Comparison of ENCODE assay signal across 8 cellular contexts in genomic region chr11:2930705-2931415, GRCh38. TPM values are rescaled to one million over a fixed set of nuclear protein-coding genes. Genes with fewer than 3 reads are reported as not detected.
A peak's percentile ranks its signal among the peaks of the same experiment; 100 is the strongest.
DNase-seq lines count a peak whose midpoint lies in the region; ATAC-seq and TF ChIP-seq lines count a peak whose summit lies in the region.

No MANE protein-coding gene starts in this region.

- no peaks in the 10 kb centered on the region for H3K36me3 Mint-ChIP-seq in CD4-positive, CD25-positive, alpha-beta regulatory T cell
- no peaks in the 10 kb centered on the region for H3K36me3 Mint-ChIP-seq in activated CD8-positive, alpha-beta T cell treated with anti-CD3 and anti-CD28 coated beads, Interleukin-2, amount 10 ng/mL, durations not matched to agents 7 days and 5 days (ENCODE audit: low read depth)
- H3K36me3 Mint-ChIP-seq in neural crest cell (ENCODE audit: low read depth): no peaks in the 10 kb centered on the region

- no peaks in the 10 kb centered on the region for H3K27me3 ChIP-seq in CD4-positive, CD25-positive, alpha-beta regulatory T cell (ENCODE audit: control insufficient read depth, insufficient read depth, low read length)

- H3K9me3 Mint-ChIP-seq in CD4-positive, CD25-positive, alpha-beta regulatory T cell: peaks cover 0 to 2% (median 0%) of the 10 kb centered on the region in 7 donors
- no peaks in the 10 kb centered on the region for H3K9me3 Mint-ChIP-seq in activated CD8-positive, alpha-beta T cell treated with anti-CD3 and anti-CD28 coated beads, Interleukin-2, amount 10 ng/mL, durations not matched to agents 7 days and 5 days (ENCODE audit: insufficient read depth)
- H3K9me3 Mint-ChIP-seq in neural crest cell: no peaks in the 10 kb centered on the region

- POLR2A ChIA-PET in activated CD8-positive, alpha-beta T cell treated with anti-CD3 and anti-CD28 coated beads, Interleukin-2, amount 10 ng/mL, durations not matched to agents 7 days and 5 days (lab: Charles Lee): interaction anchor here (1.0 to 2.4 kb wide), 2 partner anchors 9 to 15 kb away, joined by 4 to 7 read pairs; no protein-coding TSS in a partner anchor

- CTCF ChIA-PET in activated CD8-positive, alpha-beta T cell treated with anti-CD3 and anti-CD28 coated beads, Interleukin-2, amount 10 ng/mL, durations not matched to agents 7 days and 5 days (lab: Charles Lee): interaction anchor here (0.9 to 4.0 kb wide), 26 partner anchors 10 to 544 kb away, joined by 3 to 55 read pairs (median 5); partner anchors contain the start of gene CDKN1C

- DNase-seq in CD4-positive, CD25-positive, alpha-beta regulatory T cell: peak in 2 of 3 donors; percentile 27 to 60
- DNase-seq in NCI-H1092 treated with DMSO at 0.1 percent for 48 hours (lab: John Stamatoyannopoulos, UW): peak; percentile 80
- peak; percentile 72 for DNase-seq in activated CD8-positive, alpha-beta T cell treated with anti-CD3 and anti-CD28 coated beads, Interleukin-2, amount 10 ng/mL, durations not matched to agents 7 days and 5 days
- peak; percentile 14 for DNase-seq in fibroblast of peridontal ligament (ENCODE audit: extremely low read depth)
- DNase-seq in neural crest cell (ENCODE audit: low read depth, low spot score): no peak

- no peak overlapping the region for H3K4me3 ChIP-seq in CD4-positive, CD25-positive, alpha-beta regulatory T cell (ENCODE audit: low read depth, low read length)

- peaks cover 0 to 31% (median 5%) of the 10 kb centered on the region in 4 donors for H3K4me1 Mint-ChIP-seq in CD4-positive, CD25-positive, alpha-beta regulatory T cell
- H3K4me1 Mint-ChIP-seq in activated CD8-positive, alpha-beta T cell treated with anti-CD3 and anti-CD28 coated beads, Interleukin-2, amount 10 ng/mL, durations not matched to agents 7 days and 5 days (ENCODE audit: low read depth): peaks cover 44% of the 10 kb centered on the region
- peaks cover 15% of the 10 kb centered on the region for H3K4me1 Mint-ChIP-seq in neural crest cell

- no peak overlapping the region for H3K27ac ChIP-seq in CD4-positive, CD25-positive, alpha-beta regulatory T cell (ENCODE audit: insufficient read depth, low read length, poor library complexity, severe bottlenecking)

- no peaks in the 10 kb centered on the region for H3K36me3 ChIP-seq in CD4-positive, CD25-positive, alpha-beta regulatory T cell (ENCODE audit: control insufficient read depth, insufficient read depth, low read length)

- peak overlapping the region in 3 of 4 donors; percentile 82 to 85 (median 82) for H3K4me3 Mint-ChIP-seq in CD4-positive, CD25-positive, alpha-beta regulatory T cell
- peak overlapping the region; percentile 73 for H3K4me3 Mint-ChIP-seq in activated CD8-positive, alpha-beta T cell treated with anti-CD3 and anti-CD28 coated beads, Interleukin-2, amount 10 ng/mL, durations not matched to agents 7 days and 5 days
- peak overlapping the region; percentile 63 for H3K4me3 Mint-ChIP-seq in neural crest cell

- no peaks in the 10 kb centered on the region for H3K9me3 ChIP-seq in CD4-positive, CD25-positive, alpha-beta regulatory T cell (ENCODE audit: control insufficient read depth in 2 of 2, low read length in 2 of 2)

- peaks cover 40% of the 10 kb centered on the region for H3K4me1 ChIP-seq in CD4-positive, CD25-positive, alpha-beta regulatory T cell (ENCODE audit: control insufficient read depth, insufficient read depth, low read length, poor library complexity, severe bottlenecking)

- peak overlapping the region; percentile 5 to 53 (median 50) for H3K27ac Mint-ChIP-seq in CD4-positive, CD25-positive, alpha-beta regulatory T cell
- H3K27ac Mint-ChIP-seq in activated CD8-positive, alpha-beta T cell treated with anti-CD3 and anti-CD28 coated beads, Interleukin-2, amount 10 ng/mL, durations not matched to agents 7 days and 5 days: peak overlapping the region; percentile 66
- no peak overlapping the region for H3K27ac Mint-ChIP-seq in neural crest cell (ENCODE audit: unreplicated experiment)

- H3K27me3 Mint-ChIP-seq in CD4-positive, CD25-positive, alpha-beta regulatory T cell: peaks cover 20% of the 10 kb centered on the region
- peaks cover 26% of the 10 kb centered on the region for H3K27me3 Mint-ChIP-seq in activated CD8-positive, alpha-beta T cell treated with anti-CD3 and anti-CD28 coated beads, Interleukin-2, amount 10 ng/mL, durations not matched to agents 7 days and 5 days (ENCODE audit: low read depth)
- H3K27me3 Mint-ChIP-seq in neural crest cell (ENCODE audit: low read depth): peaks cover 62% of the 10 kb centered on the region

- peak in 1 of 2 donors; percentile 22 for ATAC-seq in CD4-positive, CD25-positive, alpha-beta regulatory T cell (ENCODE audit: low read depth in 2 of 2)
- ATAC-seq in GM19455 (IDR thresholded peaks at IDR 0.05; ENCODE audit: unreplicated experiment) (peak; percentile 49), GM21367 (IDR thresholded peaks at IDR 0.05; ENCODE audit: unreplicated experiment) (no peak), GM18519 (IDR thresholded peaks at IDR 0.05; ENCODE audit: low FRiP score, unreplicated experiment) (no peak)
- ATAC-seq in activated CD8-positive, alpha-beta T cell treated with anti-CD3 and anti-CD28 coated beads, Interleukin-2, amount 10 ng/mL, durations not matched to agents 7 days and 5 days: peak; percentile 23

- peak; percentile 59 for TF ChIP-seq CTCF in neural crest cell (conservative IDR thresholded peaks at IDR 0.05)

RNA-seq across cellular contexts. Expression of gene PHLDA2, which starts 1.6 kb away (rescaled TPM):
- 1.3 TPM for total RNA-seq in CD4-positive, CD25-positive, alpha-beta regulatory T cell
- 1 to 10 TPM; 1.1 to 3.4 (median 1.4) TPM for polyA plus RNA-seq in CD4-positive, CD25-positive, alpha-beta regulatory T cell
- 1 to 10 TPM; 1.3 to 2.6 TPM for total RNA-seq in activated CD8-positive, alpha-beta T cell treated with anti-CD3 and anti-CD28 coated beads, Interleukin-2, amount 10 ng/mL, durations not matched to agents 7 days and 5 days
- total RNA-seq in neural crest cell: 1.1 and 1.6 TPM in 2 replicates

RNA-seq across cellular contexts. Expression of gene CDKN1C, which starts 45.3 kb away (rescaled TPM):
- 4.1 TPM for total RNA-seq in CD4-positive, CD25-positive, alpha-beta regulatory T cell
- 1 to 10 TPM; 1.1 to 1.3 (median 1.2) TPM for polyA plus RNA-seq in CD4-positive, CD25-positive, alpha-beta regulatory T cell
- under 1 TPM; 0.21 to 0.32 TPM for total RNA-seq in activated CD8-positive, alpha-beta T cell treated with anti-CD3 and anti-CD28 coated beads, Interleukin-2, amount 10 ng/mL, durations not matched to agents 7 days and 5 days
- 78.3 and 80.0 TPM in 2 replicates for total RNA-seq in neural crest cell

Comparison
In these comparisons a context has a peak if more than half of its experiments do, and no peak if none do; other contexts are left out.
1. ATAC-seq: peak in GM19455 (single experiment) and activated CD8-positive, alpha-beta T cell treated with anti-CD3 and anti-CD28 coated beads, Interleukin-2, amount 10 ng/mL, durations not matched to agents 7 days and 5 days (single experiment); none in GM21367 (single experiment) and GM18519 (single experiment).
2. RNA of gene CDKN1C, which starts 45.3 kb away (total RNA-seq): 78.3 to 80.0 TPM in neural crest cell; 4.1 TPM in CD4-positive, CD25-positive, alpha-beta regulatory T cell (single experiment) and 0.21 to 0.32 TPM in activated CD8-positive, alpha-beta T cell treated with anti-CD3 and anti-CD28 coated beads, Interleukin-2, amount 10 ng/mL, durations not matched to agents 7 days and 5 days; every median in the first group is over 10 times any median in the second.
3. Peak in every context shown above with its lines, with median percentiles within 50 percentile points of each other: H3K4me3 Mint-ChIP-seq.